Comparison of ENCODE assay signal across 8 cellular contexts in the genomic region with DNA sequence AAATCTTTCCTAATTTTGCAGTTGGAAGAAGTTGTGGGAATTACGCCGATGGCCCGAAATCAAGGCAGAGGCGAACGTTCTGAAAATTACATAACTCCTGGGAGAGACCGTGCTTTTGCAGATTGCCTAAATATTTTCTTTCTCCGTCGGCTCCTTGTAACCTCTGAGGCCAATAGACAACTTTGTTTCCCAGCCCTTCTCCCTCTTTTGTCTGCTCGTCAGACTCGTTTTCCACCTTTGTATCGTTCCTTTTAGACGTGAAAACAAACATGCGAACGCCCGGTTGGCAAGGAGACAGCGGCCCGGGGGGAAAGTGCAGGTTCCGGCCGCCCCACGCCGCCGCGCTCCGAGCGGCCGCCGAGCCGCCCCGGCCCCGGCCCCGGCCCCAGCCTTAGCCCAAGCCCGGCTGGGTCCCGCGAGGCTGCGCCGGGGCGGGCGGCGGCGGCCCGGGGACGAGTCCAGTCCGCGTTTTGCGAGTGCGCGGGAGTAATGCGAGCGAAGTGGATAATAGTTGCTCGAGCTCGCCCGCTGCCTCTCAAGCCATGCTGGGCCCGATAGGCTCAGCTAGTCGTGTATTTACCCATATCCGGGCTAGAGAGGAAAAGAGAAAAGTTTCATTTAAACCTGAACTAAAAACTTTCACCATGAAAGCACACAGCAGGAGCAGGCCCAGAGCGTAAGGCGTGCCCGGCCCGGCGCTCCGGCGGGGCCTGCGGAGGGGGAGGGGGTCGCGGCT. TPM values are rescaled to one million over a fixed set of nuclear protein-coding genes. Genes with fewer than 3 reads are reported as not detected.
DNase-seq lines count a peak whose midpoint lies in the region; ATAC-seq and TF ChIP-seq lines count a peak whose summit lies in the region.

Gene ARID1B, plus strand, starts transcription at position 538 of the 736 bp plus-strand sequence. CDS start 303 bp downstream, outside the sequence.

- TF ChIP-seq EP300 in sigmoid colon (IDR thresholded peaks at IDR 0.05): no peak

- peak; percentile 88 for DNase-seq in GM13977 (ENCODE audit: low spot score)
- DNase-seq in NCI-H1105 treated with DMSO at 0.1 percent for 48 hours (lab: John Stamatoyannopoulos, UW): peak; percentile 90
- peak; percentile 39 for DNase-seq in T1000 (lab: John Stamatoyannopoulos, UW)
- DNase-seq in astrocyte of the cerebellum (ENCODE audit: low read depth): peak; percentile 65
- peak in 47 of 51 donors; percentile 21 to 84 (median 64) for DNase-seq in hypothalamus (lab: John Stamatoyannopoulos, UW)
- DNase-seq in sigmoid colon: peak; percentile 93
- no peak for DNase-seq in cortex of kidney (lab: John Stamatoyannopoulos, UW)

- peak within 1 kb of the TSS; percentile 97 to 99 (median 98) for H3K27ac ChIP-seq in sigmoid colon

- TF ChIP-seq CTCF in GM13977 (IDR thresholded peaks at IDR 0.05; ENCODE audit: extremely low read depth, insufficient read depth, missing control alignments) (no peak), astrocyte of the cerebellum (IDR thresholded peaks at IDR 0.05; ENCODE audit: low read depth, low read length, missing control alignments) (no peak), sigmoid colon (IDR thresholded peaks at IDR 0.05) (no peak)

- no peaks in the 10 kb centered on the region for H3K27me3 ChIP-seq in sigmoid colon

- H3K4me1 ChIP-seq in sigmoid colon: peaks cover 3 to 38% (median 32%) of the 10 kb centered on the region in 4 donors

- peak; percentile 48 for ATAC-seq in HG02588 (IDR thresholded peaks at IDR 0.05; ENCODE audit: unreplicated experiment)

- in situ Hi-C loops in GM13977 (cut with MboI; ENCODE audit: low pct_unique_long_range_greater_than_20kb, low sequenced_read_pairs, unreplicated experiment): no loop called here
- in situ Hi-C loops in astrocyte of the cerebellum (cut with HindIII; ENCODE audit: low sequenced_read_pairs): no loop called here

- H3K4me3 ChIP-seq in astrocyte of the cerebellum (ENCODE audit: low read depth, low read length) (peak within 1 kb of the TSS; percentile 52), sigmoid colon (peak within 1 kb of the TSS; percentile 91 to 94 (median 92))

- H3K9me3 ChIP-seq in sigmoid colon: no peaks in the 10 kb centered on the region

- no peaks in the 10 kb centered on the region for H3K36me3 ChIP-seq in sigmoid colon

- intact Hi-C loops in sigmoid colon (cut with DNase I): loop anchor here (1.0 to 5.0 kb wide), 7 partner anchors 57 to 1465 kb away; partner anchors contain the start of gene TFB1M

- TF ChIP-seq POLR2A in sigmoid colon (IDR thresholded peaks at IDR 0.05): peak in 1 of 2 donors; percentile 75

- WGBS in sigmoid colon, 2 donors: 1% methylated on average over 65 of the region's 65 CpGs

RNA-seq across cellular contexts. Expression of gene ARID1B, which starts in this region (rescaled TPM):
- total RNA-seq in sigmoid colon: 100 to 1,000 TPM in 1 of 4 donors, 10 to 100 TPM in 3; 69.6 to 115 (median 78.8) TPM
- polyA plus RNA-seq in sigmoid colon: 10 to 100 TPM in 1 of 3 donors, 1 to 10 TPM in 2; 8.4 to 30.4 (median 8.6) TPM
